In genomic region chr17:42536048-42536371, GRCh38 we compare ENCODE assay signal across 1 cellular context.
TF ChIP-seq lines count a peak whose summit lies in the region.

Gene NAGLU (plus strand): TSS chr17:42536241. CDS start chr17:42536273, 32 bp downstream.

TF ChIP-seq in HepG2, 621 proteins besides CTCF, POLR2A, EP300 and RAD21 (continued from another document and continues in another):
- no peak for TF ChIP-seq RERE (CRISPR knock-in tag; IDR thresholded peaks at IDR 0.05; ENCODE audit: low read depth)
- no peak for TF ChIP-seq SMYD3 (CRISPR knock-in tag; IDR thresholded peaks at IDR 0.05)
- TF ChIP-seq HMG20A (CRISPR knock-in tag; IDR thresholded peaks at IDR 0.05; ENCODE audit: borderline replicate concordance), result no peak; the same call in 1 of the 2 replicates
- no peak for TF ChIP-seq KDM6A (CRISPR knock-in tag; IDR thresholded peaks at IDR 0.05; ENCODE audit: low read depth)
- peak; percentile 7; the same call in 1 of the 2 replicates for TF ChIP-seq GMEB1 (CRISPR knock-in tag; IDR thresholded peaks at IDR 0.05; ENCODE audit: borderline replicate concordance)
- TF ChIP-seq TEAD3 (CRISPR knock-in tag; optimal IDR thresholded peaks at IDR 0.05; ENCODE audit: borderline replicate concordance), result peak; percentile 63
- TF ChIP-seq HNRNPLL (IDR thresholded peaks at IDR 0.05; ENCODE audit: low read depth, low read length, poor library complexity, severe bottlenecking), result no peak
- no peak for TF ChIP-seq MLLT10 (CRISPR knock-in tag; IDR thresholded peaks at IDR 0.05)
- no peak for TF ChIP-seq DR1 (CRISPR knock-in tag; IDR thresholded peaks at IDR 0.05)
- TF ChIP-seq ZNF318 (CRISPR knock-in tag; IDR thresholded peaks at IDR 0.05), result no peak
- TF ChIP-seq ZGPAT (CRISPR knock-in tag; IDR thresholded peaks at IDR 0.05), result peak; percentile 68
- TF ChIP-seq ZNF160 (CRISPR knock-in tag; IDR thresholded peaks at IDR 0.05), result no peak
- no peak for TF ChIP-seq ZFP36 (IDR thresholded peaks at IDR 0.05; ENCODE audit: borderline replicate concordance, low read depth, low read length, partially characterized antibody)
- TF ChIP-seq KDM4B (CRISPR knock-in tag; IDR thresholded peaks at IDR 0.05), result no peak
- TF ChIP-seq FOXC1 (CRISPR knock-in tag; IDR thresholded peaks at IDR 0.05; ENCODE audit: borderline replicate concordance), result 0 out of 2 replicates have a peak, but pooled peaks have one; percentile 56
- TF ChIP-seq MNT (IDR thresholded peaks at IDR 0.05), result peak; percentile 53
- TF ChIP-seq MED1 (CRISPR knock-in tag; IDR thresholded peaks at IDR 0.05), result peak; percentile 88
- peak; percentile 73; the same call in 1 of the 2 replicates for TF ChIP-seq HDAC1 (CRISPR knock-in tag; IDR thresholded peaks at IDR 0.05)
- no peak for TF ChIP-seq ZNF546 (CRISPR knock-in tag; conservative IDR thresholded peaks at IDR 0.05)
- TF ChIP-seq HOXA9 (CRISPR knock-in tag; IDR thresholded peaks at IDR 0.05; ENCODE audit: borderline replicate concordance), result no peak
- no peak for TF ChIP-seq NBN (conservative IDR thresholded peaks at IDR 0.05)
- TF ChIP-seq CREM (IDR thresholded peaks at IDR 0.05), result no peak
- TF ChIP-seq CREM (CRISPR knock-in tag; IDR thresholded peaks at IDR 0.05), result no peak
- TF ChIP-seq ZNF629 (CRISPR knock-in tag; conservative IDR thresholded peaks at IDR 0.05), result 0 out of 2 replicates have a peak, but pooled peaks have one; percentile 36
- no peak for TF ChIP-seq ZNF570 (CRISPR knock-in tag; IDR thresholded peaks at IDR 0.05; ENCODE audit: borderline replicate concordance)
- TF ChIP-seq SAFB2 (CRISPR knock-in tag; IDR thresholded peaks at IDR 0.05; ENCODE audit: borderline replicate concordance, low read depth), result no peak; the same call in 1 of the 2 replicates
- peak; percentile 86 for TF ChIP-seq ARID5B (CRISPR knock-in tag; IDR thresholded peaks at IDR 0.05)
- peak; percentile 93 for TF ChIP-seq BHLHE40 (IDR thresholded peaks at IDR 0.05; ENCODE audit: low read length)
- TF ChIP-seq ZNF576 (CRISPR knock-in tag; IDR thresholded peaks at IDR 0.05), result no peak
- TF ChIP-seq MIER2 (CRISPR knock-in tag; IDR thresholded peaks at IDR 0.05), result peak; percentile 63; the same call in 1 of the 2 replicates
- TF ChIP-seq CREBL2 (CRISPR knock-in tag; IDR thresholded peaks at IDR 0.05; ENCODE audit: borderline replicate concordance), result no peak
- TF ChIP-seq ZNF784 (CRISPR knock-in tag; IDR thresholded peaks at IDR 0.05; ENCODE audit: borderline replicate concordance), result peak; percentile 94
- TF ChIP-seq ZSCAN20 (CRISPR knock-in tag; IDR thresholded peaks at IDR 0.05; ENCODE audit: borderline replicate concordance), result 0 out of 2 replicates have a peak, but pooled peaks have one; percentile 67
